10 cellular contexts compared by ENCODE assay signal in the genomic region with DNA sequence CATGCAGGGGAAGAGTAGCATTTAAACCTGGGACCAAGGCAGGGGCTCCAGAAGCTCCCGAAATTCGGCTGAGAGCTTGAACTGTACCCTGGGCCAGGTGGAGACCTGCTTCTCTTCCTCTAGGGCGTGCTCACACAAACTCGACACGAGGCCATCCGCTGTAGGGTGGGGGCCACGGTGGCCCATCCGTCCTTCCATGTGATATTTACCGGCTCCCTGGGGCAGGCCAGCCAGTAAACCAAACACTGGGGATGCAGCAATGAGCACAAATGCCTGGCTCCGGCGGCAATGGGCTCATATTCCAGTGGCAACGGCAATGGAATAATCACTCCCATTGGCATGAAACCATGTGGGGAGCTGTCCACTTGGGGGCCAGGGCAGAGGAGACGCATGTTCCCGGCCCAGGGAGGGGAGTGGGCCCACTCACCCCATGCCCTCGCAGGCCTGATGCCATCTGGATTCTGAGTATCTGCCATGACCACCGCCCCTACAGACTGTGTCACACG. TPM values are rescaled to one million over a fixed set of nuclear protein-coding genes. Genes with fewer than 3 reads are reported as not detected.
DNase-seq lines count a peak whose midpoint lies in the region; ATAC-seq and TF ChIP-seq lines count a peak whose summit lies in the region.
"Had no signal": no experiment of that assay in that cellular context is flagged by ENCODE, and none has a peak within 500 bp of the region (broad histone marks: within the 10 kb centered on the region; RNA-seq: fewer than 3 reads in every experiment).

No MANE protein-coding gene starts in this region.

- peak overlapping the region in 1 of 4 donors; percentile 33 for H3K4me3 ChIP-seq in Peyer's patch
- no peak overlapping the region for H3K4me3 ChIP-seq in ectodermal cell (ENCODE audit: insufficient read depth, low read depth, low read length)
- H3K4me3 ChIP-seq in muscle layer of colon (ENCODE audit: low read depth in 1 of 2, low read length in 2 of 2) = peak overlapping the region in 1 of 2 donors; percentile 55
- H3K4me3 ChIP-seq in thymus (ENCODE audit: low read length) = no peak overlapping the region

- H3K27me3 ChIP-seq in Peyer's patch = no peaks in the 10 kb centered on the region
- H3K27me3 ChIP-seq in ectodermal cell (ENCODE audit: control insufficient read depth, insufficient read depth, low read length, poor library complexity, severe bottlenecking) = no peaks in the 10 kb centered on the region
- no peaks in the 10 kb centered on the region for H3K27me3 ChIP-seq in muscle layer of colon (ENCODE audit: control insufficient read depth in 1 of 2, insufficient read depth in 2 of 2, low read length in 2 of 2)
- H3K27me3 ChIP-seq in thymus (ENCODE audit: control insufficient read depth, insufficient read depth) = no peaks in the 10 kb centered on the region

- H3K36me3 ChIP-seq in Peyer's patch (peaks cover 0 to 15% (median 0%) of the 10 kb centered on the region in 3 donors), ectodermal cell (ENCODE audit: control insufficient read depth, insufficient read depth, low read length) (no peaks in the 10 kb centered on the region), muscle layer of colon (ENCODE audit: insufficient read depth, low read length) (peaks cover 7% of the 10 kb centered on the region), thymus (ENCODE audit: control insufficient read depth, insufficient read depth) (peaks cover 30% of the 10 kb centered on the region)

- peaks cover 0 to 60% (median 13%) of the 10 kb centered on the region in 4 donors for H3K4me1 ChIP-seq in Peyer's patch
- peaks cover 82% of the 10 kb centered on the region for H3K4me1 ChIP-seq in ectodermal cell (ENCODE audit: control insufficient read depth, insufficient read depth, low read length)
- H3K4me1 ChIP-seq in muscle layer of colon (ENCODE audit: insufficient read depth, low read length) = peaks cover 55% of the 10 kb centered on the region
- H3K4me1 ChIP-seq in thymus (ENCODE audit: control insufficient read depth, insufficient read depth, low read length) = peaks cover 7% of the 10 kb centered on the region

- no peak for DNase-seq in Peyer's patch
- no peak for DNase-seq in RKO (ENCODE audit: low spot score)
- DNase-seq: activated CD4-positive, alpha-beta T cell treated with anti-CD3 and anti-CD28 coated beads, Interleukin-2, amount 50 U/mL, for 48 hours; NCI-H1694 had no signal

- H3K9ac ChIP-seq in muscle layer of colon (ENCODE audit: low read length) = peak overlapping the region; percentile 11

- TF ChIP-seq CTCF in Peyer's patch (IDR thresholded peaks at IDR 0.05) = no peak

- H3K27ac ChIP-seq in Peyer's patch (peak overlapping the region; percentile 38 to 85 (median 78)), ectodermal cell (ENCODE audit: insufficient read depth, low read depth, low read length, poor library complexity, severe bottlenecking) (peak overlapping the region; percentile 93), muscle layer of colon (ENCODE audit: low read depth, low read length) (peak overlapping the region; percentile 77), thymus (ENCODE audit: low read depth) (peak overlapping the region; percentile 61)

- H3K9me3 ChIP-seq in Peyer's patch (no peaks in the 10 kb centered on the region), ectodermal cell (ENCODE audit: control insufficient read depth, low read length) (no peaks in the 10 kb centered on the region), muscle layer of colon (ENCODE audit: low read length) (no peaks in the 10 kb centered on the region), thymus (ENCODE audit: control insufficient read depth) (no peaks in the 10 kb centered on the region)

- no peak for ATAC-seq in GM21825 (IDR thresholded peaks at IDR 0.05; ENCODE audit: unreplicated experiment)
- ATAC-seq in HG02852 (IDR thresholded peaks at IDR 0.05; ENCODE audit: unreplicated experiment) = no peak
- ATAC-seq: HCT116 had no signal

- WGBS in ectodermal cell, 2 experiments = 76% methylated on average over 17 of the region's 17 CpGs
- WGBS in thymus = 96% methylated on average over 17 of the region's 17 CpGs

- TF ChIP-seq POLR2A in Peyer's patch (IDR thresholded peaks at IDR 0.05) = no peak

RNA-seq across cellular contexts. Expression of gene SH3GL1, which starts 10.8 kb away (rescaled TPM):
- 100 to 1,000 TPM in 1 of 4 donors, 10 to 100 TPM in 3; 69.3 to 102 (median 73.9) TPM for total RNA-seq in Peyer's patch
- 98.9 TPM for polyA plus RNA-seq in ectodermal cell (2013, experiment 1 of 4)
- 94.5 TPM for polyA plus RNA-seq in ectodermal cell (2013, experiment 2 of 4)
- polyA plus RNA-seq in ectodermal cell (2013, experiment 3 of 4) = 83.1 TPM
- polyA plus RNA-seq in ectodermal cell (2013, experiment 4 of 4) = 89.3 TPM
- polyA plus RNA-seq in thymus = 40.6 TPM

RNA-seq across cellular contexts. Expression of gene CHAF1A, which starts 12.9 kb away (rescaled TPM):
- 10 to 100 TPM in 3 of 4 donors, 1 to 10 TPM in 1; 7.5 to 66.8 (median 14.4) TPM for total RNA-seq in Peyer's patch
- polyA plus RNA-seq in ectodermal cell (2013, experiment 1 of 4) = 99.7 TPM
- 113 TPM for polyA plus RNA-seq in ectodermal cell (2013, experiment 2 of 4)
- polyA plus RNA-seq in ectodermal cell (2013, experiment 3 of 4) = 54.9 TPM
- polyA plus RNA-seq in ectodermal cell (2013, experiment 4 of 4) = 67.0 TPM
- polyA plus RNA-seq in thymus = 3.5 TPM

RNA-seq across cellular contexts. Expression of gene MPND, which starts 46.2 kb away (rescaled TPM):
- 10 to 100 TPM in 3 of 4 donors, 1 to 10 TPM in 1; 8.3 to 26.1 (median 20.8) TPM for total RNA-seq in Peyer's patch
- 36.6 TPM for polyA plus RNA-seq in ectodermal cell (2013, experiment 1 of 4)
- polyA plus RNA-seq in ectodermal cell (2013, experiment 2 of 4) = 42.0 TPM
- 29.8 TPM for polyA plus RNA-seq in ectodermal cell (2013, experiment 3 of 4)
- polyA plus RNA-seq in ectodermal cell (2013, experiment 4 of 4) = 33.9 TPM
- polyA plus RNA-seq in thymus = 16.9 TPM

RNA-seq across cellular contexts. Expression of gene STAP2, which starts 50.9 kb away (rescaled TPM):
- 100 to 1,000 TPM in 3 of 4 donors, 10 to 100 TPM in 1; 90.8 to 227 (median 134) TPM for total RNA-seq in Peyer's patch
- 8.5 TPM for polyA plus RNA-seq in ectodermal cell (2013, experiment 1 of 4)
- 7.9 TPM for polyA plus RNA-seq in ectodermal cell (2013, experiment 2 of 4)
- 8.6 TPM for polyA plus RNA-seq in ectodermal cell (2013, experiment 3 of 4)
- 10.9 TPM for polyA plus RNA-seq in ectodermal cell (2013, experiment 4 of 4)
- polyA plus RNA-seq in thymus = 21.3 TPM
